Comparison of ENCODE assay signal across 19 cellular contexts in genomic region chr15:39031596-39031995, GRCh38.
"Had no signal": no experiment of that assay in that cellular context is flagged by ENCODE, and none has a peak within 500 bp of the region (broad histone marks: within the 10 kb centered on the region; RNA-seq: fewer than 3 reads in every experiment).

No MANE protein-coding gene starts in this region.

- ATAC-seq: Panc1, PC-3, SK-N-SH treated with all-trans-retinoic acid at 6 μM for 48 hours had no signal

- DNase-seq: KBM-7; MV-4-11; NCI-H1048; NCI-H1105; NCI-H1436 treated with DMSO at 0.1 percent for 48 hours; NCI-H1694; NCI-H187 treated with DMSO at 0.1 percent for 48 hours; NCI-H2029 treated with DMSO at 0.1 percent for 48 hours; NCI-H345; NCI-H524; NCI-H526 treated with DMSO at 0.1 percent for 48 hours; NCI-H748 treated with DMSO at 0.1 percent for 48 hours; NK-92 treated with Interleukin-12 subunit alpha and Interleukin-12 subunit beta, amount 100 ng/mL, for 24 hours; PC-3; SHP77 had no signal

- H3K27ac ChIP-seq: HL-60, RWPE1 had no signal
